In the genomic region with DNA sequence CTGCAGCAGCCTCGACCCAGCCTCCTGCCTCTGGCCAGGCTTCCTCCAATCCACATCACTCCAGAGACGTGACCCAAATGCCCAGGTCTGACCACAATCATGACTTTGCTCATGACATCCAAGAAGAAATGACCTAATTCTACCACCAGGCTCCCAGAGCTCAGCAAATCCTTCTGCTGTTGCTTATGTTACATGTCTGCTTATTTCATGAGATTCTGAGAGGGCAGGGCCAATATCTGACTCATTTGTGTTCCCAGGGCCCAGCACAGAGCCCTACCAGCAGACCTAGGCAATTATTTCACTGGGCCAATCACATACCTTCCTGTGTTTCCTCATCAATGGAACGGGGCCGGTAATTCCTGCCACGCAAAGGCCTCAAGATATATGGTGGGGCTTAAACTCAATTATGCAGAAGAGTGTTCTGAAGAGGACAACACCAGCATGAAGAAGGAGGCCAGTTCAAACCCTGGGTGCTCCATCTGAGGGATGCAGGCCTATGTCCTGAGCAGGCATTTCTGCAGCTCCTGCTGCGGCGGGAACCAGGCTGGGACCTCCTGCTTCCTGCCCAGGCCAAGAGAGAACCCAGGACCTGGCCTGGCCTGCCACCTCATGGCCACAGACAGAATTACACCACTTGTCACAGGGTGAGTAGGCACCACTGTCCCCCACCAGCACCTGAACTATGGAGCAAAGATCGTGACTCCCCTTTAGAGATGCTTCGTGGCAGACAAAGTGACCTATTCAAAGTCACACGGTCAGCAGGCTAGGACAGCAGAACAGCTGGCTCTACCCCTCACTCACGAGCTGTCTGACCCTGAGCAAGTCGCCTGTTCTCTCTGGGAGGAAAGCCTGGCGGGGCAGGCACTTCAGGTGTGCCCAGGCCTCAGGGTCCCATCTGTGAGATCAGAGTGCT, we compare ENCODE assay signal across 9 cellular contexts. TPM values are rescaled to one million over a fixed set of nuclear protein-coding genes. Genes with fewer than 3 reads are reported as not detected.
DNase-seq lines count a peak whose midpoint lies in the region; ATAC-seq and TF ChIP-seq lines count a peak whose summit lies in the region.
"Had no signal": no experiment of that assay in that cellular context is flagged by ENCODE, and none has a peak within 500 bp of the region (broad histone marks: within the 10 kb centered on the region; RNA-seq: fewer than 3 reads in every experiment).

No MANE protein-coding gene starts in this region.

- peaks cover 0 to 5% (median 0%) of the 10 kb centered on the region in 3 donors for H3K27me3 Mint-ChIP-seq in CD14-positive monocyte (ENCODE audit: low read depth in 3 of 3)
- H3K27me3 Mint-ChIP-seq in T-helper 1 cell treated with Interleukin-12 subunit alpha and Interleukin-12 subunit beta and Interleukin-4 antibody, amounts not matched to agents 30 μg/mL and 1 μg/mL, for 36 hours (ENCODE audit: low read depth) = no peaks in the 10 kb centered on the region

- no peaks in the 10 kb centered on the region for H3K27me3 ChIP-seq in MM.1S (replicated peaks; ENCODE audit: insufficient read depth, low read length)
- no peaks in the 10 kb centered on the region for H3K27me3 ChIP-seq in right atrium auricular region
- H3K27me3 ChIP-seq in aorta (ENCODE audit: control insufficient read depth in 1 of 2, insufficient read depth in 2 of 2, low read length in 1 of 2) = no peaks in the 10 kb centered on the region

- peaks cover 0 to 3% (median 0%) of the 10 kb centered on the region in 7 donors for H3K9me3 Mint-ChIP-seq in CD14-positive monocyte
- no peaks in the 10 kb centered on the region for H3K9me3 Mint-ChIP-seq in T-helper 1 cell treated with Interleukin-12 subunit alpha and Interleukin-12 subunit beta and Interleukin-4 antibody, amounts not matched to agents 30 μg/mL and 1 μg/mL, for 36 hours

- H3K27ac ChIP-seq in MM.1S (ENCODE audit: low read length) (peak overlapping the region; percentile 99), right atrium auricular region (peak overlapping the region; percentile 8 to 35), aorta (ENCODE audit: low read depth in 1 of 2, low read length in 2 of 2) (no peak overlapping the region)

- H3K9me2 ChIP-seq in MM.1S (replicated peaks; ENCODE audit: insufficient read depth, low read length) = no peaks in the 10 kb centered on the region

- H3K79me2 ChIP-seq in MM.1S (ENCODE audit: low read length) = peaks cover 58% of the 10 kb centered on the region

- peaks cover 39% of the 10 kb centered on the region for H3F3A ChIP-seq in MM.1S (ENCODE audit: insufficient read depth, low read length)

- peaks cover 26% of the 10 kb centered on the region for H3K4me1 ChIP-seq in MM.1S (ENCODE audit: low read length)
- H3K4me1 ChIP-seq in right atrium auricular region = peaks cover 0 to 30% of the 10 kb centered on the region in 2 donors
- H3K4me1 ChIP-seq in aorta (ENCODE audit: control insufficient read depth in 1 of 2, insufficient read depth in 2 of 2, low read length in 2 of 2) = no peaks in the 10 kb centered on the region

- H3K4me3 ChIP-seq in MM.1S (ENCODE audit: low read length) (no peak overlapping the region), right atrium auricular region (no peak overlapping the region), retinal pigment epithelial cell (ENCODE audit: low read length) (no peak overlapping the region), aorta (ENCODE audit: low read length in 2 of 2) (no peak overlapping the region)

- no peak overlapping the region for H2AFZ ChIP-seq in MM.1S (ENCODE audit: low read length)

- H3K27ac Mint-ChIP-seq in CD14-positive monocyte = peak overlapping the region; percentile 17 to 91 (median 76)
- peak overlapping the region; percentile 98 for H3K27ac Mint-ChIP-seq in T-helper 1 cell treated with Interleukin-12 subunit alpha and Interleukin-12 subunit beta and Interleukin-4 antibody, amounts not matched to agents 30 μg/mL and 1 μg/mL, for 36 hours

- peak overlapping the region; percentile 34 for H3K4me2 ChIP-seq in MM.1S (ENCODE audit: low read depth, low read length)

- 38% methylated on average over 13 of the region's 13 CpGs for WGBS in aorta, 2 donors

- DNase-seq in CD14-positive monocyte (ENCODE audit: low spot score) (peak; percentile 67), MM.1S (peak; percentile 80), amygdala (lab: John Stamatoyannopoulos, UW) (peak in 53 of 56 donors; percentile 33 to 92 (median 73)), right atrium auricular region (ENCODE audit: low spot score) (peak; percentile 87), retinal pigment epithelial cell (ENCODE audit: low read depth) (peak; percentile 70), aorta (peak; percentile 90 to 92)

- peak; percentile 96 for TF ChIP-seq CTCF in CD14-positive monocyte (IDR thresholded peaks at IDR 0.05)
- TF ChIP-seq CTCF in MM.1S (IDR thresholded peaks at IDR 0.05; ENCODE audit: low read length) = peak; percentile 92
- TF ChIP-seq CTCF in right atrium auricular region (IDR thresholded peaks at IDR 0.05) = peak; percentile 87 to 97
- peak; percentile 82 for TF ChIP-seq CTCF in retinal pigment epithelial cell (conservative IDR thresholded peaks at IDR 0.05; ENCODE audit: low read depth, low read length)

- intact Hi-C loops in CD14-positive monocyte (cut with micrococcal nuclease) = loop anchor here (1.0 to 5.0 kb wide), 4 partner anchors 109 to 274 kb away; a partner anchor contains a TSS
- intact Hi-C loops in aorta (cut with DNase I) = loop anchor here (2.0 to 5.0 kb wide), 4 partner anchors 119 to 244 kb away; no protein-coding TSS in a partner anchor

- ATAC-seq in GM21423 (IDR thresholded peaks at IDR 0.05; ENCODE audit: unreplicated experiment) (peak; percentile 28), aorta (ENCODE audit: low FRiP score) (peak; percentile 92)

- H3K9ac ChIP-seq in MM.1S (ENCODE audit: low read length) = peak overlapping the region; percentile 74

- peaks cover 33% of the 10 kb centered on the region for H3K4me1 Mint-ChIP-seq in CD14-positive monocyte
- peaks cover 50% of the 10 kb centered on the region for H3K4me1 Mint-ChIP-seq in T-helper 1 cell treated with Interleukin-12 subunit alpha and Interleukin-12 subunit beta and Interleukin-4 antibody, amounts not matched to agents 30 μg/mL and 1 μg/mL, for 36 hours (ENCODE audit: low read depth)

- H3K4me3 Mint-ChIP-seq in CD14-positive monocyte = peak overlapping the region in 1 of 2 donors; percentile 42
- H3K4me3 Mint-ChIP-seq in T-helper 1 cell treated with Interleukin-12 subunit alpha and Interleukin-12 subunit beta and Interleukin-4 antibody, amounts not matched to agents 30 μg/mL and 1 μg/mL, for 36 hours = peak overlapping the region; percentile 49

- peaks cover 16% of the 10 kb centered on the region for H3K36me3 ChIP-seq in MM.1S (replicated peaks; ENCODE audit: insufficient read depth, low read length)
- no peaks in the 10 kb centered on the region for H3K36me3 ChIP-seq in right atrium auricular region
- H3K36me3 ChIP-seq in aorta (ENCODE audit: control insufficient read depth in 1 of 2, insufficient read depth in 2 of 2, low read length in 1 of 2) = no peaks in the 10 kb centered on the region

- H3K36me3 Mint-ChIP-seq in CD14-positive monocyte = peaks cover 17 to 46% of the 10 kb centered on the region in 2 donors
- peaks cover 31% of the 10 kb centered on the region for H3K36me3 Mint-ChIP-seq in T-helper 1 cell treated with Interleukin-12 subunit alpha and Interleukin-12 subunit beta and Interleukin-4 antibody, amounts not matched to agents 30 μg/mL and 1 μg/mL, for 36 hours (ENCODE audit: low read depth)

- no peaks in the 10 kb centered on the region for H4K20me1 ChIP-seq in MM.1S (ENCODE audit: insufficient read depth, low read length)

- H3K9me3 ChIP-seq in MM.1S (replicated peaks; ENCODE audit: insufficient read depth, low read length) = no peaks in the 10 kb centered on the region
- no peaks in the 10 kb centered on the region for H3K9me3 ChIP-seq in right atrium auricular region
- no peaks in the 10 kb centered on the region for H3K9me3 ChIP-seq in aorta (ENCODE audit: control insufficient read depth, low read length)

RNA-seq across cellular contexts. Expression of a gene that starts 5.8 kb away (rescaled TPM):
- polyA plus RNA-seq in CD14-positive monocyte (under 1 TPM in 1 of 2 donors, not detected in 1; 0.20 TPM), aorta (1 to 10 TPM in 1 of 2 donors, not detected in 1; 2.6 TPM)
- total RNA-seq in right atrium auricular region (not detected), aorta (under 1 TPM; 0.58 to 0.84 TPM)

RNA-seq across cellular contexts. Expression of a gene that starts 14.5 kb away (rescaled TPM):
- polyA plus RNA-seq in CD14-positive monocyte = not detected
- total RNA-seq in right atrium auricular region = under 1 TPM; 0.11 to 0.12 TPM
- total RNA-seq in aorta = under 1 TPM; 0.24 to 0.32 TPM
- polyA plus RNA-seq in aorta = not detected

RNA-seq across cellular contexts. Expression of a gene that starts 26.2 kb away (rescaled TPM):
- polyA plus RNA-seq in CD14-positive monocyte = not detected
- under 1 TPM; 0.31 to 0.67 TPM for total RNA-seq in right atrium auricular region
- not detected for total RNA-seq in aorta
- polyA plus RNA-seq in aorta = not detected
- polyA plus RNA-seq: adipose tissue had no signal

RNA-seq across cellular contexts. Expression of a gene that starts 28.1 kb away (rescaled TPM):
- polyA plus RNA-seq in CD14-positive monocyte = under 1 TPM in 1 of 2 donors, not detected in 1; 0.06 TPM
- total RNA-seq in right atrium auricular region = under 1 TPM in 1 of 2 donors, not detected in 1; 0.07 TPM
- total RNA-seq in aorta = under 1 TPM; 0.63 to 0.68 TPM
- polyA plus RNA-seq in aorta = under 1 TPM in 1 of 2 donors, not detected in 1; 0.05 TPM

Comparison
In these comparisons a context has a peak if more than half of its experiments do, and no peak if none do; other contexts are left out.
1. H3K27ac ChIP-seq: peak in MM.1S (single experiment) and right atrium auricular region (2 of 2); none in aorta (0 of 2).
2. Peak in every context shown above with its lines, with median percentiles within 50 percentile points of each other: DNase-seq and CTCF ChIP-seq.